19 cellular contexts compared by ENCODE assay signal in genomic region chr2:222689322-222689721, GRCh38. TPM values are rescaled to one million over a fixed set of nuclear protein-coding genes. Genes with fewer than 3 reads are reported as not detected.
A peak's percentile ranks its signal among the peaks of the same experiment; 100 is the strongest.
DNase-seq lines count a peak whose midpoint lies in the region; ATAC-seq and TF ChIP-seq lines count a peak whose summit lies in the region.
"Had no signal": no experiment of that assay in that cellular context is flagged by ENCODE, and none has a peak within 500 bp of the region (broad histone marks: within the 10 kb centered on the region; RNA-seq: fewer than 3 reads in every experiment).

No MANE protein-coding gene starts in this region.

- intact Hi-C loops in Right ventricle myocardium superior (cut with DNase I) (no loop called here), left ventricle myocardium inferior (cut with micrococcal nuclease) (no loop called here), left cardiac atrium (cut with DNase I) (no loop called here)

- H3K9me3 ChIP-seq in left ventricle myocardium inferior (replicated peaks) (no peaks in the 10 kb centered on the region), SK-N-MC (ENCODE audit: low read depth, low read length) (no peaks in the 10 kb centered on the region)

- DNase-seq in Right ventricle myocardium superior (no peak), left ventricle myocardium inferior (no peak), SK-N-MC (ENCODE audit: low read depth, low spot score) (no peak), left cardiac atrium (no peak), NCI-H526 treated with DMSO at 0.1 percent for 48 hours (lab: John Stamatoyannopoulos, UW) (no peak), GM10266 (ENCODE audit: extremely low spot score) (no peak)
- DNase-seq: 8988T; CD8-positive, alpha-beta T cell; DMS79; KG1; NCI-H1048; NCI-H1694; NCI-H510A treated with DMSO at 0.1 percent for 48 hours; SIG-M5 had no signal

- H3K4me3 ChIP-seq in left ventricle myocardium inferior: no peak overlapping the region
- peak overlapping the region; percentile 32 for H3K4me3 ChIP-seq in SK-N-MC
- H3K4me3 ChIP-seq: GM12878 had no signal

- H3K27ac ChIP-seq in left ventricle myocardium inferior (replicated peaks) (no peak overlapping the region), SK-N-MC (peak overlapping the region; percentile 84)
- H3K27ac ChIP-seq: HL-60 had no signal

- ATAC-seq in Right ventricle myocardium superior (ENCODE audit: poor library complexity) (peak; percentile 77), left cardiac atrium (peak; percentile 35 to 74), GM19395 (IDR thresholded peaks at IDR 0.05; ENCODE audit: unreplicated experiment) (no peak), GM18873 (IDR thresholded peaks at IDR 0.05; ENCODE audit: low FRiP score, unreplicated experiment) (no peak)
- ATAC-seq: CD8-positive, alpha-beta T cell; GM12878 had no signal

- H3K36me3 ChIP-seq in left ventricle myocardium inferior (no peaks in the 10 kb centered on the region), SK-N-MC (ENCODE audit: insufficient read depth, low read length) (no peaks in the 10 kb centered on the region)

- H3K9ac ChIP-seq in SK-N-MC (ENCODE audit: insufficient read length): peak overlapping the region; percentile 11

- peaks cover 17% of the 10 kb centered on the region for H3K4me1 ChIP-seq in left ventricle myocardium inferior

- no peaks in the 10 kb centered on the region for H3K27me3 ChIP-seq in left ventricle myocardium inferior (ENCODE audit: low read depth)

- TF ChIP-seq CTCF in left ventricle myocardium inferior (IDR thresholded peaks at IDR 0.05; ENCODE audit: borderline replicate concordance) (no peak), GM10266 (IDR thresholded peaks at IDR 0.05; ENCODE audit: control insufficient read depth, insufficient read depth, low read depth, missing control alignments) (no peak)

RNA-seq across cellular contexts. Expression of gene MOGAT1, which starts 17.9 kb away (rescaled TPM):
- total RNA-seq in Right ventricle myocardium superior: 0.65 TPM
- total RNA-seq in left ventricle myocardium inferior: 0.44 TPM
- under 1 TPM; 0.47 to 0.50 TPM for total RNA-seq in left cardiac atrium
- total RNA-seq: CD8-positive, alpha-beta T cell; GM12878; M059J had no signal

RNA-seq across cellular contexts. Expression of gene FARSB, which starts 33.4 kb away (rescaled TPM):
- total RNA-seq in Right ventricle myocardium superior (15.8 TPM), left ventricle myocardium inferior (19.3 TPM), left cardiac atrium (10 to 100 TPM; 13.8 to 23.2 TPM)

Comparison
In these comparisons a context has a peak if more than half of its experiments do, and no peak if none do; other contexts are left out.
1. ATAC-seq: peak in Right ventricle myocardium superior (single experiment) and left cardiac atrium (2 of 2); none in GM19395 (single experiment) and GM18873 (single experiment).